In the genomic region with DNA sequence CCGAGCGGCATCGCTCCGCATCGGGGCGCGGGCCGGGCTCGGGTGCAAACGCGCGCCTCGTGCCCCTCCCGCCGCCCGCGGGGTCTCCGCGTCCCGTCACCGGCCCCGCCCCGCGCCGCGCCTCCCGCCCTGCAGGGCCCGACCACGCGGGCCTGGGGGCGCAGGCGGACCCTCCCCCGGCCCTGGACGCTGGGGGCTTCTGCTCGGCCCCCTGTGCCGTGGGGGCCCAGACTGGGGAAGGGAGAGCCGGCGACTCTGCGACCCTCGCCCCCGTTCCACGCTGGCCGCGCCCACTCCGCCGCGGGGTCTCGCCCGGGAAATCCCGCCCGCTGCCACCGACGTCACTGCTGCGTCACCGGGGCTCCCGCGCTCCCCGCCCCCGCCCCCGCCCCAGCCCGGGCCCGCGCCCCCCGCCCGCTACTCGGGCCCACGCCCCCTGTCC, we compare ENCODE assay signal across 9 cellular contexts. TPM values are rescaled to one million over a fixed set of nuclear protein-coding genes. Genes with fewer than 3 reads are reported as not detected.
DNase-seq lines count a peak whose midpoint lies in the region; ATAC-seq and TF ChIP-seq lines count a peak whose summit lies in the region.
"Had no signal": no experiment of that assay in that cellular context is flagged by ENCODE, and none has a peak within 500 bp of the region (broad histone marks: within the 10 kb centered on the region; RNA-seq: fewer than 3 reads in every experiment).

A gene (minus strand): TSS at position 63 of the 442 bp plus-strand sequence. CDS start 65,946 bp downstream, outside the sequence.

- CTCF ChIA-PET in activated naive CD4-positive, alpha-beta T cell treated with anti-CD3 and anti-CD28 coated beads, Interleukin-2, amount 10 ng/mL, durations not matched to agents 7 days and 5 days (lab: Charles Lee), result no interaction called here

- H3K4me3 ChIP-seq in left ventricle myocardium inferior (peak within 1 kb of the TSS; percentile 63), iPS-18c (ENCODE audit: insufficient read depth, low read depth, low read length) (peak within 1 kb of the TSS; percentile 68)

- no peak for TF ChIP-seq CTCF in left ventricle myocardium inferior (IDR thresholded peaks at IDR 0.05; ENCODE audit: borderline replicate concordance)

- peaks cover 31% of the 10 kb centered on the region for H3K4me1 ChIP-seq in left ventricle myocardium inferior

- peaks cover 91% of the 10 kb centered on the region for H3K27me3 Mint-ChIP-seq in activated naive CD4-positive, alpha-beta T cell treated with anti-CD3 and anti-CD28 coated beads, Interleukin-2, amount 10 ng/mL, durations not matched to agents 7 days and 5 days
- H3K27me3 Mint-ChIP-seq in stimulated activated naive B cell treated with anti-CD40 and anti-IgM and Interleukin-4, amounts not matched to agents 10 μg/mL and 1 μg/mL and 100 μg/mL, for 72 hours, result peaks cover 63 to 73% of the 10 kb centered on the region in 2 donors

- peaks cover 4% of the 10 kb centered on the region for H3K36me3 Mint-ChIP-seq in activated naive CD4-positive, alpha-beta T cell treated with anti-CD3 and anti-CD28 coated beads, Interleukin-2, amount 10 ng/mL, durations not matched to agents 7 days and 5 days
- peaks cover 0 to under 1% of the 10 kb centered on the region in 2 donors for H3K36me3 Mint-ChIP-seq in stimulated activated naive B cell treated with anti-CD40 and anti-IgM and Interleukin-4, amounts not matched to agents 10 μg/mL and 1 μg/mL and 100 μg/mL, for 72 hours

- no peak within 1 kb of the TSS for H3K27ac ChIP-seq in left ventricle myocardium inferior (replicated peaks)
- H3K27ac ChIP-seq: epithelial cell of prostate had no signal

- peaks cover 100% of the 10 kb centered on the region for H3K27me3 ChIP-seq in left ventricle myocardium inferior (ENCODE audit: low read depth)

- no peaks in the 10 kb centered on the region for H3K36me3 ChIP-seq in left ventricle myocardium inferior

- no peaks in the 10 kb centered on the region for H3K9me3 Mint-ChIP-seq in activated naive CD4-positive, alpha-beta T cell treated with anti-CD3 and anti-CD28 coated beads, Interleukin-2, amount 10 ng/mL, durations not matched to agents 7 days and 5 days
- H3K9me3 Mint-ChIP-seq in stimulated activated naive B cell treated with anti-CD40 and anti-IgM and Interleukin-4, amounts not matched to agents 10 μg/mL and 1 μg/mL and 100 μg/mL, for 72 hours, result peaks cover under 1 to 3% of the 10 kb centered on the region in 2 donors

- no peak within 1 kb of the TSS for H3K27ac Mint-ChIP-seq in activated naive CD4-positive, alpha-beta T cell treated with anti-CD3 and anti-CD28 coated beads, Interleukin-2, amount 10 ng/mL, durations not matched to agents 7 days and 5 days
- no peak within 1 kb of the TSS for H3K27ac Mint-ChIP-seq in stimulated activated naive B cell treated with anti-CD40 and anti-IgM and Interleukin-4, amounts not matched to agents 10 μg/mL and 1 μg/mL and 100 μg/mL, for 72 hours

- DNase-seq in left ventricle myocardium inferior (no peak), cardiac septum (ENCODE audit: low spot score) (no peak), NCI-H128 (lab: John Stamatoyannopoulos, UW; ENCODE audit: unreplicated experiment) (peak; percentile 56), COLO829 (ENCODE audit: low spot score) (no peak)
- DNase-seq in activated naive CD4-positive, alpha-beta T cell treated with anti-CD3 and anti-CD28 coated beads, Interleukin-2, amount 10 ng/mL, durations not matched to agents 7 days and 5 days, result peak; percentile 48
- no peak for DNase-seq in stimulated activated naive B cell treated with anti-CD40 and anti-IgM and Interleukin-4, amounts not matched to agents 10 μg/mL and 1 μg/mL and 100 μg/mL, for 72 hours

- H3K4me3 Mint-ChIP-seq in activated naive CD4-positive, alpha-beta T cell treated with anti-CD3 and anti-CD28 coated beads, Interleukin-2, amount 10 ng/mL, durations not matched to agents 7 days and 5 days, result peak within 1 kb of the TSS; percentile 81
- peak within 1 kb of the TSS; percentile 70 to 80 for H3K4me3 Mint-ChIP-seq in stimulated activated naive B cell treated with anti-CD40 and anti-IgM and Interleukin-4, amounts not matched to agents 10 μg/mL and 1 μg/mL and 100 μg/mL, for 72 hours

- H3K4me1 Mint-ChIP-seq in activated naive CD4-positive, alpha-beta T cell treated with anti-CD3 and anti-CD28 coated beads, Interleukin-2, amount 10 ng/mL, durations not matched to agents 7 days and 5 days, result peaks cover 31% of the 10 kb centered on the region
- peaks cover 9 to 19% of the 10 kb centered on the region in 2 donors for H3K4me1 Mint-ChIP-seq in stimulated activated naive B cell treated with anti-CD40 and anti-IgM and Interleukin-4, amounts not matched to agents 10 μg/mL and 1 μg/mL and 100 μg/mL, for 72 hours

- peak; percentile 9 to 46 for ATAC-seq in stimulated activated naive B cell treated with anti-CD40 and anti-IgM and Interleukin-4, amounts not matched to agents 10 μg/mL and 1 μg/mL and 100 μg/mL, for 72 hours (replicated peaks)
- ATAC-seq in HG03196 (IDR thresholded peaks at IDR 0.05; ENCODE audit: unreplicated experiment), result no peak

- intact Hi-C loops in left ventricle myocardium inferior (cut with micrococcal nuclease), result no loop called here
- intact Hi-C loops in cardiac septum (cut with DNase I), result no loop called here

- no peaks in the 10 kb centered on the region for H3K9me3 ChIP-seq in left ventricle myocardium inferior (replicated peaks)
- H3K9me3 ChIP-seq in iPS-18c (ENCODE audit: control insufficient read depth, insufficient read depth, low read length), result peaks cover 1% of the 10 kb centered on the region

RNA-seq across cellular contexts. Expression of the gene that starts here (rescaled TPM):
- 0.11 TPM for total RNA-seq in left ventricle myocardium inferior
- total RNA-seq in cardiac septum, result 0.24 TPM

Comparison
In these comparisons a context has a peak if more than half of its experiments do, and no peak if none do; other contexts are left out.
1. DNase-seq: peak in NCI-H128 (single experiment) and activated naive CD4-positive, alpha-beta T cell treated with anti-CD3 and anti-CD28 coated beads, Interleukin-2, amount 10 ng/mL, durations not matched to agents 7 days and 5 days (single experiment); none in left ventricle myocardium inferior (single experiment), cardiac septum (single experiment), stimulated activated naive B cell treated with anti-CD40 and anti-IgM and Interleukin-4, amounts not matched to agents 10 μg/mL and 1 μg/mL and 100 μg/mL, for 72 hours (single experiment) and COLO829 (single experiment).